Comparison of ENCODE assay signal across 25 cellular contexts in the genomic region with DNA sequence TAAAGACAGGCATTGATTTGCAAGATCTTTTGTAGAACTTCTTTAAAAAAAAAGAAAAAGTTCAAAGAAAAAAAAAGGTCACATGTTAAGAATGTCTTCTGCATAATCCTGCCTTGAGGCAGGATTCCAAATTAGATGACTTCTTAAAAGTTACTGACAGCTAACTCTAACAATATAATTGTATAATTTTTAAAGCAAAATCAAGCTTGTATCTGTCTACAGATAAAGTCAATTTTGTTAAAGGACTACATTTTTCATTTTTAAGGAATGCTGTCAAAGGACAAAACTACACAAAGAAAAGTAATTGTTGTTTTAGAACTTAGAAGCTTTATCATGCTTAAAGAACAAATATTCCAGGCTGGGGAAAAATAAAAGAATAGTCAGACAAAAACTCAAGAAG. TPM values are rescaled to one million over a fixed set of nuclear protein-coding genes. Genes with fewer than 3 reads are reported as not detected.
DNase-seq lines count a peak whose midpoint lies in the region; ATAC-seq lines count a peak whose summit lies in the region.
"Had no signal": no experiment of that assay in that cellular context is flagged by ENCODE, and none has a peak within 500 bp of the region (broad histone marks: within the 10 kb centered on the region; RNA-seq: fewer than 3 reads in every experiment).

No MANE protein-coding gene starts in this region.

- H2BK5ac ChIP-seq in mesendoderm (ENCODE audit: low read length) = no peak overlapping the region

- H3K27ac ChIP-seq in HUES64 (ENCODE audit: low read depth, low read length) (peak overlapping the region; percentile 15; the same call in 1 of the 2 replicates), mesendoderm (ENCODE audit: low read depth, low read length) (no peak overlapping the region)
- H3K27ac ChIP-seq: BLaER1 had no signal

- DNase-seq in adipocyte (ENCODE audit: low read depth) = peak; percentile 3
- peak; percentile 21 for DNase-seq in mesendoderm
- DNase-seq in dedifferentiated amniotic fluid mesenchymal stem cell (ENCODE audit: extremely low spot score) = no peak
- DNase-seq in NCI-H748 treated with DMSO at 0.1 percent for 48 hours (lab: John Stamatoyannopoulos, UW) = no peak
- no peak for DNase-seq in NCI-H146 treated with DMSO at 0.1 percent for 48 hours (lab: John Stamatoyannopoulos, UW; ENCODE audit: unreplicated experiment)
- DNase-seq: 8988T; ACHN; BE2C; C1 segment of cervical spinal cord; CD4-positive, alpha-beta memory T cell; CD4-positive, CD25-positive, alpha-beta regulatory T cell; CD8-positive, alpha-beta memory T cell; COR-L47; DMS 273 treated with DMSO at 0.1 percent for 48 hours; DMS153; DMS53; DMS79; DND-41; EL; GDM1 had no signal

- H3K36me3 ChIP-seq in HUES64 (ENCODE audit: insufficient read depth, low read length) (peaks cover 62% of the 10 kb centered on the region), adipocyte (ENCODE audit: control insufficient read depth, insufficient read depth, low read length, severe bottlenecking) (peaks cover 46% of the 10 kb centered on the region), mesendoderm (ENCODE audit: control insufficient read depth, insufficient read depth, low read length) (peaks cover 1% of the 10 kb centered on the region)
- H3K36me3 ChIP-seq: BLaER1 had no signal

- no peak overlapping the region for H3K4me2 ChIP-seq in mesendoderm (ENCODE audit: low read length)
- H3K4me2 ChIP-seq: BLaER1 had no signal

- H2BK15ac ChIP-seq in mesendoderm (replicated peaks; ENCODE audit: low read depth) = no peak overlapping the region

- no peak overlapping the region for H3K4me3 ChIP-seq in HUES64 (ENCODE audit: low read length)
- H3K4me3 ChIP-seq in adipocyte (ENCODE audit: low read length) = no peak overlapping the region
- H3K4me3 ChIP-seq in mesendoderm (ENCODE audit: low read length) = no peak overlapping the region
- H3K4me3 ChIP-seq: BLaER1, GM12878 had no signal

- no peak overlapping the region for H3K23ac ChIP-seq in mesendoderm (ENCODE audit: low read length)

- H3K79me1 ChIP-seq in mesendoderm (ENCODE audit: low read length) = no peaks in the 10 kb centered on the region

- no peak overlapping the region for H4K8ac ChIP-seq in mesendoderm (ENCODE audit: low read depth, low read length)

- H3K79me2 ChIP-seq in mesendoderm (ENCODE audit: control insufficient read depth, insufficient read depth, low read length) = no peaks in the 10 kb centered on the region

- H2AK5ac ChIP-seq in mesendoderm (ENCODE audit: low read length) = no peak overlapping the region

- no peak overlapping the region for H3K56ac ChIP-seq in mesendoderm (ENCODE audit: low read length)

- H3K27me3 ChIP-seq in HUES64 (ENCODE audit: insufficient read depth, low read length) = no peaks in the 10 kb centered on the region
- no peaks in the 10 kb centered on the region for H3K27me3 ChIP-seq in adipocyte (replicated peaks; ENCODE audit: control insufficient read depth, insufficient read depth, low read length)
- H3K27me3 ChIP-seq in mesendoderm (ENCODE audit: insufficient read depth, low read length, poor library complexity) = no peaks in the 10 kb centered on the region
- H3K27me3 ChIP-seq: BE2C, BLaER1 had no signal

- H4K5ac ChIP-seq in mesendoderm (ENCODE audit: low read length) = no peak overlapping the region

- H3K4ac ChIP-seq in mesendoderm (ENCODE audit: low read depth, low read length) = no peak overlapping the region

- no peak for ATAC-seq in HG03354 (IDR thresholded peaks at IDR 0.05; ENCODE audit: poor library complexity, severe bottlenecking, unreplicated experiment)
- ATAC-seq: GM12878 had no signal

- H3K9me3 ChIP-seq in HUES64 (ENCODE audit: insufficient read depth, low read depth, low read length) = no peaks in the 10 kb centered on the region
- no peaks in the 10 kb centered on the region for H3K9me3 ChIP-seq in adipocyte (ENCODE audit: control insufficient read depth, low read length)
- H3K9me3 ChIP-seq: BE2C, BLaER1 had no signal

- no peak overlapping the region for H2BK120ac ChIP-seq in mesendoderm (ENCODE audit: low read depth, low read length)

- H3K9ac ChIP-seq in HUES64 (ENCODE audit: low read depth, low read length) = no peak overlapping the region
- H3K9ac ChIP-seq in adipocyte (ENCODE audit: low read length) = no peak overlapping the region
- no peak overlapping the region for H3K9ac ChIP-seq in mesendoderm (ENCODE audit: low read length)
- H3K9ac ChIP-seq: BLaER1 had no signal

- H3K4me1 ChIP-seq in HUES64 (ENCODE audit: insufficient read depth, low read length) (peaks cover 12% of the 10 kb centered on the region), adipocyte (ENCODE audit: control insufficient read depth, insufficient read depth, low read length) (no peaks in the 10 kb centered on the region), mesendoderm (ENCODE audit: control insufficient read depth, low read depth, low read length) (no peaks in the 10 kb centered on the region)
- H3K4me1 ChIP-seq: BE2C, BLaER1 had no signal

- no peak overlapping the region for H3K18ac ChIP-seq in mesendoderm (ENCODE audit: low read length)

RNA-seq across cellular contexts. Expression of a gene that starts 57.8 kb away (rescaled TPM):
- 22.7 TPM for polyA plus RNA-seq in HUES64 (2013, experiment 1 of 2)
- 30.2 TPM for polyA plus RNA-seq in HUES64 (2013, experiment 2 of 2)
- polyA plus RNA-seq in mesendoderm (2013, experiment 1 of 2) = 15.9 TPM
- polyA plus RNA-seq in mesendoderm (2013, experiment 2 of 2) = 15.4 TPM
- polyA plus RNA-seq: CD14-positive monocyte; CD4-positive, alpha-beta memory T cell; CD4-positive, CD25-positive, alpha-beta regulatory T cell; CD8-positive, alpha-beta memory T cell; GM12878 had no signal

Comparison
In these comparisons a context has a peak if more than half of its experiments do, and no peak if none do; other contexts are left out.
1. DNase-seq: peak in adipocyte (single experiment) and mesendoderm (single experiment); none in dedifferentiated amniotic fluid mesenchymal stem cell (single experiment), NCI-H748 treated with DMSO at 0.1 percent for 48 hours (single experiment) and NCI-H146 treated with DMSO at 0.1 percent for 48 hours (single experiment).